In genomic region chr14:102905116-102906108, GRCh38 we compare ENCODE assay signal across 18 cellular contexts.
"Had no signal": no experiment of that assay in that cellular context is flagged by ENCODE, and none has a peak within 500 bp of the region (broad histone marks: within the 10 kb centered on the region; RNA-seq: fewer than 3 reads in every experiment).

No MANE protein-coding gene starts in this region.

- H3K27me3 ChIP-seq: ascending aorta, dorsolateral prefrontal cortex, suprapubic skin had no signal

- H3K4me3 ChIP-seq: ascending aorta, dorsolateral prefrontal cortex, skin epidermis, suprapubic skin had no signal

- H3K9me3 ChIP-seq: ascending aorta, suprapubic skin had no signal

- H3K4me3 Mint-ChIP-seq: activated CD4-positive, alpha-beta T cell treated with anti-CD3 and anti-CD28 coated beads, Interleukin-2, amount 10 ng/mL, durations not matched to agents 7 days and 5 days; activated naive CD8-positive, alpha-beta T cell treated with anti-CD3 and anti-CD28 coated beads, Interleukin-2, amount 10 ng/mL, durations not matched to agents 7 days and 5 days; endodermal cell; natural killer cell; T-cell had no signal

- H3K27ac ChIP-seq: ascending aorta, dorsolateral prefrontal cortex, skin epidermis, suprapubic skin had no signal

- H3K9me3 Mint-ChIP-seq: activated CD4-positive, alpha-beta T cell treated with anti-CD3 and anti-CD28 coated beads, Interleukin-2, amount 10 ng/mL, durations not matched to agents 7 days and 5 days; activated naive CD8-positive, alpha-beta T cell treated with anti-CD3 and anti-CD28 coated beads, Interleukin-2, amount 10 ng/mL, durations not matched to agents 7 days and 5 days; activated T-helper 2 cell treated with anti-CD3 and anti-CD28 coated beads, Interferon-gamma antibody, Interleukin-2, Interleukin-4, amounts not matched to agents 10 μg/mL and 5 μg/mL and 100 μg/mL, durations not matched to agents 14 hours and 24 hours and 36 hours; natural killer cell; T-cell had no signal

- H3K27ac Mint-ChIP-seq: activated CD4-positive, alpha-beta T cell treated with anti-CD3 and anti-CD28 coated beads, Interleukin-2, amount 10 ng/mL, durations not matched to agents 7 days and 5 days; activated naive CD8-positive, alpha-beta T cell treated with anti-CD3 and anti-CD28 coated beads, Interleukin-2, amount 10 ng/mL, durations not matched to agents 7 days and 5 days; activated T-helper 2 cell treated with anti-CD3 and anti-CD28 coated beads, Interferon-gamma antibody, Interleukin-2, Interleukin-4, amounts not matched to agents 10 μg/mL and 5 μg/mL and 100 μg/mL, durations not matched to agents 14 hours and 24 hours and 36 hours; endodermal cell; natural killer cell had no signal

- H3K4me1 ChIP-seq: ascending aorta, suprapubic skin had no signal

- DNase-seq: activated CD4-positive, alpha-beta T cell treated with anti-CD3 and anti-CD28 coated beads, Interleukin-2, amount 10 ng/mL, durations not matched to agents 7 days and 5 days; activated naive CD8-positive, alpha-beta T cell treated with anti-CD3 and anti-CD28 coated beads, Interleukin-2, amount 10 ng/mL, durations not matched to agents 7 days and 5 days; endodermal cell; erythroblast; islet precursor cell; natural killer cell; stimulated activated CD4-positive, alpha-beta T cell treated with anti-CD3 and anti-CD28 coated beads, Interleukin-15, amount 100 ng/mL, for 24 hours; stimulated activated CD4-positive, alpha-beta T cell treated with anti-CD3 and anti-CD28 coated beads, Interleukin-4, amount 100 ng/mL, for 24 hours; stimulated activated naive CD4-positive, alpha-beta T cell treated with Interleukin-2 at 50 U/mL for 16 hours; T-cell; T-helper 9 cell; trophoblast cell had no signal

- H3K27me3 Mint-ChIP-seq: activated CD4-positive, alpha-beta T cell treated with anti-CD3 and anti-CD28 coated beads, Interleukin-2, amount 10 ng/mL, durations not matched to agents 7 days and 5 days; activated naive CD8-positive, alpha-beta T cell treated with anti-CD3 and anti-CD28 coated beads, Interleukin-2, amount 10 ng/mL, durations not matched to agents 7 days and 5 days; T-cell had no signal

- ATAC-seq: left lobe of liver, natural killer cell, T-cell had no signal
